ENCODE assay signal across 9 cellular contexts in the genomic region with DNA sequence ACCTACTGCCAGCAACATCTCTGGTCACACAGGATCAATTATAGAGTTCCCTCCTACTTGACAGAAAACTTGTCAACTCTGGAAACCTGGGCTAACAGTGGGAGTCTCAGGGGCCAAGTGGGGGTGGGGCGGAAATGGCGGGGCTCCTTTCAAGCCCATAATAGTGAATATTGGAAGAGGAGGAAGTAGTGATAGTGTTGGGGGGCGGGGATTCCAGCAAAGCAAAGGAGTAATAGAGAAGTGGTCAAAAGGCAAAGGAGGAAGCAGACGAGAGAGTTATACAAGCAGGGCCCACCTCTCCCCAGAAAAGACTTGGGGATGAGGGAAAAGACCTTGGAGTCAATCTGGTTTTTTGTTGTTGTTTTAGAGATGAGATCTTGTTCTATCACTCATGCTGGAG. TPM values are rescaled to one million over a fixed set of nuclear protein-coding genes. Genes with fewer than 3 reads are reported as not detected.
DNase-seq lines count a peak whose midpoint lies in the region; ATAC-seq and TF ChIP-seq lines count a peak whose summit lies in the region.
"Had no signal": no experiment of that assay in that cellular context is flagged by ENCODE, and none has a peak within 500 bp of the region (broad histone marks: within the 10 kb centered on the region; RNA-seq: fewer than 3 reads in every experiment).

No MANE protein-coding gene starts in this region.

- H2AFZ ChIP-seq in smooth muscle cell (ENCODE audit: low read depth): no peak overlapping the region

- H3F3A ChIP-seq in smooth muscle cell (ENCODE audit: low read depth): no peaks in the 10 kb centered on the region

- H3K4me1 Mint-ChIP-seq in CD4-positive, alpha-beta memory T cell: peaks cover 31 to 70% (median 55%) of the 10 kb centered on the region in 4 donors
- H3K4me1 Mint-ChIP-seq in activated CD8-positive, alpha-beta T cell treated with anti-CD3 and anti-CD28 coated beads, Interleukin-2, amount 10 ng/mL, durations not matched to agents 7 days and 5 days (ENCODE audit: low read depth): peaks cover 63% of the 10 kb centered on the region
- H3K4me1 Mint-ChIP-seq in naive B cell (peaks cover 54 to 67% (median 63%) of the 10 kb centered on the region in 3 donors), HFFc6 (ENCODE audit: low read depth) (peaks cover 25% of the 10 kb centered on the region)

- peak overlapping the region; percentile 80 to 96 (median 94) for H3K4me3 Mint-ChIP-seq in CD4-positive, alpha-beta memory T cell
- H3K4me3 Mint-ChIP-seq in activated CD8-positive, alpha-beta T cell treated with anti-CD3 and anti-CD28 coated beads, Interleukin-2, amount 10 ng/mL, durations not matched to agents 7 days and 5 days: peak overlapping the region; percentile 90
- H3K4me3 Mint-ChIP-seq in naive B cell (peak overlapping the region; percentile 70 to 93 (median 84)), HFFc6 (no peak overlapping the region)

- H3K27me3 Mint-ChIP-seq in CD4-positive, alpha-beta memory T cell: no peaks in the 10 kb centered on the region
- no peaks in the 10 kb centered on the region for H3K27me3 Mint-ChIP-seq in activated CD8-positive, alpha-beta T cell treated with anti-CD3 and anti-CD28 coated beads, Interleukin-2, amount 10 ng/mL, durations not matched to agents 7 days and 5 days (ENCODE audit: low read depth)
- no peaks in the 10 kb centered on the region for H3K27me3 Mint-ChIP-seq in naive B cell
- H3K27me3 Mint-ChIP-seq in HFFc6 (ENCODE audit: insufficient read depth): no peaks in the 10 kb centered on the region

- no peaks in the 10 kb centered on the region for H3K9me3 ChIP-seq in CD4-positive, alpha-beta memory T cell (ENCODE audit: control insufficient read depth in 1 of 2, low read length in 2 of 2)
- H3K9me3 ChIP-seq in smooth muscle cell (replicated peaks; ENCODE audit: low read depth): no peaks in the 10 kb centered on the region

- H3K79me2 ChIP-seq in smooth muscle cell (ENCODE audit: low read depth): no peaks in the 10 kb centered on the region

- H3K36me3 Mint-ChIP-seq in CD4-positive, alpha-beta memory T cell: peaks cover 27 to 61% of the 10 kb centered on the region in 2 donors
- H3K36me3 Mint-ChIP-seq in activated CD8-positive, alpha-beta T cell treated with anti-CD3 and anti-CD28 coated beads, Interleukin-2, amount 10 ng/mL, durations not matched to agents 7 days and 5 days (ENCODE audit: low read depth): peaks cover 63% of the 10 kb centered on the region
- H3K36me3 Mint-ChIP-seq in naive B cell (peaks cover under 1 to 4% of the 10 kb centered on the region in 2 donors), HFFc6 (ENCODE audit: low read depth) (no peaks in the 10 kb centered on the region)

- ATAC-seq in activated CD8-positive, alpha-beta T cell treated with anti-CD3 and anti-CD28 coated beads, Interleukin-2, amount 10 ng/mL, durations not matched to agents 7 days and 5 days: no peak
- ATAC-seq in naive B cell (ENCODE audit: low read depth in 2 of 2): peak; percentile 51 to 59

- no peak for TF ChIP-seq CTCF in smooth muscle cell (IDR thresholded peaks at IDR 0.05; ENCODE audit: borderline replicate concordance, insufficient read depth, poor library complexity, severe bottlenecking)
- no peak for TF ChIP-seq CTCF in HFFc6 (IDR thresholded peaks at IDR 0.05)

- intact Hi-C loops in CD4-positive, alpha-beta memory T cell (cut with micrococcal nuclease): no loop called here

- WGBS in smooth muscle cell (ENCODE audit: low lambda C conversion rate): 93% methylated on average over 4 of the region's 4 CpGs

- H3K27me3 ChIP-seq in CD4-positive, alpha-beta memory T cell (ENCODE audit: insufficient read depth, low read length): no peaks in the 10 kb centered on the region
- H3K27me3 ChIP-seq in smooth muscle cell (ENCODE audit: low read depth): no peaks in the 10 kb centered on the region

- no peaks in the 10 kb centered on the region for H4K20me1 ChIP-seq in smooth muscle cell (ENCODE audit: low read depth)

- POLR2A ChIA-PET in CD4-positive, alpha-beta memory T cell (lab: Charles Lee; ENCODE audit: partially characterized antibody): interaction anchor here (1.3 to 18.2 kb wide), 6 partner anchors 21 to 428 kb away, joined by 3 to 805 read pairs (median 24); a partner anchor contains a TSS
- POLR2A ChIA-PET in activated CD8-positive, alpha-beta T cell treated with anti-CD3 and anti-CD28 coated beads, Interleukin-2, amount 10 ng/mL, durations not matched to agents 7 days and 5 days (lab: Charles Lee): interaction anchor here (0.9 to 6.7 kb wide), 3 partner anchors 11 to 28 kb away, joined by 3 to 59 read pairs (median 40); no protein-coding TSS in a partner anchor

- DNase-seq in CD4-positive, alpha-beta memory T cell: no peak
- peak; percentile 94 to 97 for DNase-seq in Kasumi-1 (lab: John Stamatoyannopoulos, UW)
- DNase-seq in activated CD8-positive, alpha-beta T cell treated with anti-CD3 and anti-CD28 coated beads, Interleukin-2, amount 10 ng/mL, durations not matched to agents 7 days and 5 days: peak; percentile 67
- DNase-seq in naive B cell: peak; percentile 81
- DNase-seq in ureter (ENCODE audit: low spot score): no peak
- no peak for DNase-seq in smooth muscle cell (lab: John Stamatoyannopoulos, UW; ENCODE audit: unreplicated experiment)
- DNase-seq in HFFc6: no peak
- DNase-seq in inferior parietal cortex (ENCODE audit: extremely low spot score): no peak
- DNase-seq: NCI-H2171 had no signal

- no peak overlapping the region for H3K9ac ChIP-seq in smooth muscle cell (ENCODE audit: low read depth)

- H3K9me3 Mint-ChIP-seq in CD4-positive, alpha-beta memory T cell: no peaks in the 10 kb centered on the region
- H3K9me3 Mint-ChIP-seq in activated CD8-positive, alpha-beta T cell treated with anti-CD3 and anti-CD28 coated beads, Interleukin-2, amount 10 ng/mL, durations not matched to agents 7 days and 5 days (ENCODE audit: insufficient read depth): no peaks in the 10 kb centered on the region
- H3K9me3 Mint-ChIP-seq in naive B cell (no peaks in the 10 kb centered on the region), HFFc6 (no peaks in the 10 kb centered on the region)

- H3K27ac ChIP-seq in CD4-positive, alpha-beta memory T cell (ENCODE audit: low read depth, low read length): peak overlapping the region; percentile 88
- H3K27ac ChIP-seq in smooth muscle cell (ENCODE audit: low read depth): no peak overlapping the region

- H3K36me3 ChIP-seq in CD4-positive, alpha-beta memory T cell (ENCODE audit: insufficient read depth, low read length): peaks cover 16% of the 10 kb centered on the region
- H3K36me3 ChIP-seq in smooth muscle cell (ENCODE audit: low read depth): no peaks in the 10 kb centered on the region

- no peak overlapping the region for H3K4me2 ChIP-seq in smooth muscle cell

- peaks cover 67% of the 10 kb centered on the region for H3K4me1 ChIP-seq in CD4-positive, alpha-beta memory T cell (ENCODE audit: insufficient read depth, low read length)
- H3K4me1 ChIP-seq in smooth muscle cell (ENCODE audit: low read depth): peaks cover 6% of the 10 kb centered on the region

- H3K27ac Mint-ChIP-seq in CD4-positive, alpha-beta memory T cell: peak overlapping the region; percentile 89 to 99 (median 98)
- H3K27ac Mint-ChIP-seq in activated CD8-positive, alpha-beta T cell treated with anti-CD3 and anti-CD28 coated beads, Interleukin-2, amount 10 ng/mL, durations not matched to agents 7 days and 5 days: peak overlapping the region; percentile 98
- peak overlapping the region; percentile 73 to 99 (median 86) for H3K27ac Mint-ChIP-seq in naive B cell
- no peak overlapping the region for H3K27ac Mint-ChIP-seq in HFFc6

- H3K4me3 ChIP-seq in CD4-positive, alpha-beta memory T cell (ENCODE audit: low read length in 2 of 2): peak overlapping the region; percentile 90 to 95
- H3K4me3 ChIP-seq in smooth muscle cell: no peak overlapping the region

- CTCF ChIA-PET in CD4-positive, alpha-beta memory T cell (lab: Charles Lee; ENCODE audit: partially characterized antibody): interaction anchor here (0.5 to 13.8 kb wide), 8 partner anchors 11 to 253 kb away, joined by 3 to 429 read pairs (median 18); a partner anchor contains a TSS
- CTCF ChIA-PET in activated CD8-positive, alpha-beta T cell treated with anti-CD3 and anti-CD28 coated beads, Interleukin-2, amount 10 ng/mL, durations not matched to agents 7 days and 5 days (lab: Charles Lee): interaction anchor here (0.6 to 16.7 kb wide), 7 partner anchors 18 to 1873 kb away, joined by 3 to 446 read pairs (median 17); a partner anchor contains a TSS

RNA-seq across cellular contexts. Expression of a gene that starts 2.1 kb away (rescaled TPM):
- 100 to 1,000 TPM; 231 to 236 TPM for total RNA-seq in CD4-positive, alpha-beta memory T cell
- polyA plus RNA-seq in CD4-positive, alpha-beta memory T cell: 100 to 1,000 TPM in 1 of 2 donors, 10 to 100 TPM in 1; 77.3 to 171 TPM
- 100 to 1,000 TPM; 191 to 195 TPM for total RNA-seq in activated CD8-positive, alpha-beta T cell treated with anti-CD3 and anti-CD28 coated beads, Interleukin-2, amount 10 ng/mL, durations not matched to agents 7 days and 5 days
- polyA plus RNA-seq in naive B cell (ENCODE audit: low read depth in 6 of 6): 100 to 1,000 TPM in 1 of 6 donors, 10 to 100 TPM in 5; 25.8 to 104 (median 58.3) TPM
- total RNA-seq in ureter: 28.0 TPM
- 2.2 and 3.6 TPM in 2 replicates for total RNA-seq in smooth muscle cell
- polyA plus RNA-seq in smooth muscle cell: 2.8 and 7.0 TPM in 2 replicates
- 1 to 10 TPM; 2.8 to 4.8 (median 3.6) TPM for total RNA-seq in HFFc6 (2021; fragmentation: NEBNext Ultra II Directional; extraction: Animal tissue kit (Norgen Biotek cat#: 25700))

RNA-seq across cellular contexts. Expression of a gene that starts 40.1 kb away (rescaled TPM):
- 100 to 1,000 TPM in 1 of 2 experiments, 10 to 100 TPM in 1; 97.5 to 106 TPM for total RNA-seq in CD4-positive, alpha-beta memory T cell
- polyA plus RNA-seq in CD4-positive, alpha-beta memory T cell: 10 to 100 TPM; 26.3 to 31.5 TPM
- total RNA-seq in activated CD8-positive, alpha-beta T cell treated with anti-CD3 and anti-CD28 coated beads, Interleukin-2, amount 10 ng/mL, durations not matched to agents 7 days and 5 days: 10 to 100 TPM; 39.4 to 41.6 TPM
- polyA plus RNA-seq in naive B cell (ENCODE audit: low read depth in 6 of 6) (10 to 100 TPM; 22.4 to 42.1 (median 29.8) TPM), smooth muscle cell (14.2 and 24.2 TPM in 2 replicates)
- total RNA-seq in ureter (53.4 TPM), smooth muscle cell (7.7 and 12.9 TPM in 2 replicates)
- total RNA-seq in HFFc6 (2021; fragmentation: NEBNext Ultra II Directional; extraction: Animal tissue kit (Norgen Biotek cat#: 25700)): 10 to 100 TPM; 12.7 to 17.1 (median 16.4) TPM

RNA-seq across cellular contexts. Expression of a gene that starts 42.7 kb away (rescaled TPM):
- 10 to 100 TPM; 37.2 to 38.7 TPM for total RNA-seq in CD4-positive, alpha-beta memory T cell
- 10 to 100 TPM in 1 of 2 donors, 1 to 10 TPM in 1; 2.6 to 10.7 TPM for polyA plus RNA-seq in CD4-positive, alpha-beta memory T cell
- 10 to 100 TPM; 36.3 to 36.7 TPM for total RNA-seq in activated CD8-positive, alpha-beta T cell treated with anti-CD3 and anti-CD28 coated beads, Interleukin-2, amount 10 ng/mL, durations not matched to agents 7 days and 5 days
- polyA plus RNA-seq in naive B cell (ENCODE audit: low read depth in 6 of 6) (10 to 100 TPM in 1 of 6 donors, 1 to 10 TPM in 4, not detected in 1; 5.6 to 13.9 (median 5.7) TPM), smooth muscle cell (25.7 and 31.1 TPM in 2 replicates)
- total RNA-seq in ureter (31.2 TPM), smooth muscle cell (8.2 and 10.6 TPM in 2 replicates)
- 10 to 100 TPM; 39.0 to 46.4 (median 41.2) TPM for total RNA-seq in HFFc6 (2021; fragmentation: NEBNext Ultra II Directional; extraction: Animal tissue kit (Norgen Biotek cat#: 25700))

Comparison
In these comparisons a context has a peak if more than half of its experiments do, and no peak if none do; other contexts are left out.
1. DNase-seq: peak in Kasumi-1 (2 of 2), activated CD8-positive, alpha-beta T cell treated with anti-CD3 and anti-CD28 coated beads, Interleukin-2, amount 10 ng/mL, durations not matched to agents 7 days and 5 days (single experiment) and naive B cell (single experiment); none in CD4-positive, alpha-beta memory T cell (0 of 5), ureter (single experiment), smooth muscle cell (single experiment), HFFc6 (single experiment) and inferior parietal cortex (single experiment).